13 cellular contexts compared by ENCODE assay signal in the genomic region with DNA sequence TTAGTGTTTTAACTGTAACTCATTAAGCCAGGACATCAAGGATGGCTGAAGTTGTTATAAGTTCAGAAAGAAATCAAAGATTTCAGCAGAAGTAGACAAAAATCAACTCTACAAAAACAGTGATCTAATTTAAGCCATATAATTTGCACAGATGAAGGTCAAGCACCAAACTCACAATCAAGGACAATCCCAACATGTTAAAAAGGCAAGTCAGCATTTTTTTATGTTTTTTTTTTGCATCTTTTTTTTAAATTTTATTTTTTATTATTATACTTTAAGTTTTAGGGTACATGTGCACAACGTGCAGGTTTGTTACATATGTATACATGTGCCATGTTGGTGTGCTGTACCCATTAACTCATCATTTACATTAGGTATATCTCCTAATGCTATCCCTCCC. TPM values are rescaled to one million over a fixed set of nuclear protein-coding genes. Genes with fewer than 3 reads are reported as not detected.
DNase-seq lines count a peak whose midpoint lies in the region; ATAC-seq, FAIRE-seq and TF ChIP-seq lines count a peak whose summit lies in the region.
"Not testable (repeated sequence)": the region's sequence is repeated elsewhere in the genome, so short reads cannot be mapped to it uniquely, and the experiment has no call there.
"Had no signal": no experiment of that assay in that cellular context is flagged by ENCODE, and none has a peak within 500 bp of the region (broad histone marks: within the 10 kb centered on the region; RNA-seq: fewer than 3 reads in every experiment).

No MANE protein-coding gene starts in this region.

- RAD21 ChIA-PET in HCT116 (lab: Charles Lee; ENCODE audit: low non-redundant PET in 1 of 2, low total read pairs in 2 of 2, uncharacterized antibody in 2 of 2, unreplicated experiment in 2 of 2): not testable (repeated sequence)

- not testable (repeated sequence) for TF ChIP-seq POLR2A in A549 (IDR thresholded peaks at IDR 0.05; ENCODE audit: low read length); HCT116 (IDR thresholded peaks at IDR 0.05; ENCODE audit: borderline replicate concordance, extremely low read depth, insufficient read depth, insufficient read length); K562 (conservative IDR thresholded peaks at IDR 0.05); HepG2 (IDR thresholded peaks at IDR 0.05; ENCODE audit: insufficient read depth in 1 of 2, low read depth in 2 of 2, low read length in 2 of 2)

- POLR2A ChIA-PET in A549 (lab: Yijun Ruan, JAX); HCT116 (lab: Charles Lee); K562 (lab: Yijun Ruan, JAX); HepG2 (lab: Yijun Ruan, JAX): not testable (repeated sequence)

- CTCF ChIA-PET in A549 (lab: Yijun Ruan, JAX) (interaction anchor here (1.1 to 1.4 kb wide), 2 partner anchors 10 to 118 kb away, joined by 3 to 9 read pairs; no protein-coding TSS in a partner anchor), HCT116 (lab: Charles Lee) (interaction anchor here (1.6 kb wide), 1 partner anchor 10 kb away, joined by 7 read pairs; no protein-coding TSS in a partner anchor)
- CTCF ChIA-PET in K562 (lab: Yijun Ruan, JAX; ENCODE audit: low intra/inter-chr PET ratio); HepG2 (lab: Yijun Ruan, JAX; ENCODE audit: low intra/inter-chr PET ratio, low total read pairs): not testable (repeated sequence)

- TF ChIP-seq EP300 in A549 (IDR thresholded peaks at IDR 0.05); K562 (IDR thresholded peaks at IDR 0.05; ENCODE audit: low read length); HepG2 (IDR thresholded peaks at IDR 0.05; ENCODE audit: low read depth in 2 of 2, low read length in 2 of 2); HepG2 (CRISPR knock-in tag; IDR thresholded peaks at IDR 0.05; ENCODE audit: borderline replicate concordance): not testable (repeated sequence)

- FAIRE-seq in A549 (lab: Jason Lieb, UNC); K562 (lab: Jason Lieb, UNC); HepG2 (lab: Jason Lieb, UNC): not testable (repeated sequence)

- H3K4me1 ChIP-seq in A549: peaks cover 17% of the 10 kb centered on the region
- peaks cover 11 to 32% of the 10 kb centered on the region in 2 experiments for H3K4me1 ChIP-seq in HCT116 (ENCODE audit: control insufficient read depth in 1 of 2, insufficient read depth in 2 of 2, low read length in 2 of 2)
- peaks cover 23 to 29% of the 10 kb centered on the region in 2 experiments for H3K4me1 ChIP-seq in K562 (replicated peaks in 1 of 2; ENCODE audit: control insufficient read depth in 2 of 2, insufficient read depth in 2 of 2, low read length in 2 of 2)
- H3K4me1 ChIP-seq in HepG2 (ENCODE audit: insufficient read depth, low read length): peaks cover 15% of the 10 kb centered on the region

- not testable (repeated sequence) for DNase-seq in A549 (ENCODE audit: low read depth in 1 of 2, low spot score in 1 of 2); HCT116 (ENCODE audit: low read depth, low spot score); K562 (ENCODE audit: extremely low read depth in 1 of 4, low spot score in 3 of 4); HepG2 (ENCODE audit: low spot score)

- TF ChIP-seq RAD21 in A549 (conservative IDR thresholded peaks at IDR 0.05 in 1 of 2, IDR thresholded peaks at IDR 0.05 in 1 of 2); HCT116 (IDR thresholded peaks at IDR 0.05; ENCODE audit: low read depth); K562 (CRISPR knock-in tag; conservative IDR thresholded peaks at IDR 0.05 in 1 of 2, IDR thresholded peaks at IDR 0.05 in 1 of 2); HepG2 (CRISPR knock-in tag; IDR thresholded peaks at IDR 0.05): not testable (repeated sequence)

- H2AFZ ChIP-seq in HCT116 (ENCODE audit: low read depth, low read length, poor library complexity, severe bottlenecking): peak overlapping the region; percentile 50
- H2AFZ ChIP-seq in K562 (ENCODE audit: low read depth, low read length); HepG2 (ENCODE audit: low read length): not testable (repeated sequence)

- not testable (repeated sequence) for H3K36me3 ChIP-seq in HCT116 (ENCODE audit: control insufficient read depth in 1 of 2, insufficient read depth in 2 of 2, low read length in 2 of 2); K562 (ENCODE audit: control insufficient read depth, insufficient read depth, low read length); HepG2 (replicated peaks in 1 of 2; ENCODE audit: control insufficient read depth in 1 of 2, insufficient read depth in 2 of 2, low read length in 2 of 2)

- in situ Hi-C loops in K562 (cut with MboI); HepG2 (cut with HindIII; ENCODE audit: extremely low pct_ligation_motif_present, low pct_unique_long_range_greater_than_20kb): not testable (repeated sequence)

- intact Hi-C loops in HCT116 (cut with micrococcal nuclease); K562 (cut with micrococcal nuclease); HepG2 (cut with micrococcal nuclease; ENCODE audit: unreplicated experiment): not testable (repeated sequence)

- not testable (repeated sequence) for H3K9ac ChIP-seq in HCT116 (ENCODE audit: low read length); K562 (ENCODE audit: insufficient read depth in 1 of 2, low read depth in 2 of 2, low read length in 2 of 2); HepG2 (ENCODE audit: insufficient read depth, low read depth, low read length)

- not testable (repeated sequence) for BruUV-seq in HCT116 (replicated peaks; lab: Mats Ljungman, UMichigan); K562 (replicated peaks; lab: Mats Ljungman, UMichigan); HepG2 (replicated peaks; lab: Mats Ljungman, UMichigan)

- H3K9me1 ChIP-seq in K562 (ENCODE audit: control insufficient read depth, insufficient read depth, low read length): not testable (repeated sequence)

- not testable (repeated sequence) for H3K79me2 ChIP-seq in HCT116 (ENCODE audit: insufficient read depth, low read length); K562 (ENCODE audit: control insufficient read depth, insufficient read depth, low read length); HepG2 (ENCODE audit: insufficient read depth, low read length)

- H3K27ac ChIP-seq in A549; HCT116 (ENCODE audit: low read depth, low read length); K562 (ENCODE audit: extremely low read depth, low read depth, low read length); HepG2 (ENCODE audit: extremely low read length, insufficient read depth, low read length): not testable (repeated sequence)

- not testable (repeated sequence) for H3K4me2 ChIP-seq in A549; HCT116 (ENCODE audit: low read length); K562 (ENCODE audit: insufficient read depth, low read length); HepG2 (ENCODE audit: low read depth, low read length)

- not testable (repeated sequence) for H3K9me3 ChIP-seq in A549; HCT116 (ENCODE audit: control insufficient read depth in 1 of 2, insufficient read depth in 1 of 2, low read depth in 1 of 2, low read length in 2 of 2); K562 (replicated peaks; ENCODE audit: control insufficient read depth, insufficient read depth, low read depth, low read length); HepG2 (ENCODE audit: low read length)

- not testable (repeated sequence) for H3K9me2 ChIP-seq in HCT116 (ENCODE audit: insufficient read depth)

- not testable (repeated sequence) for ATAC-seq in A549, HCT116, K562, HepG2

- H3K27me3 ChIP-seq in HCT116 (ENCODE audit: insufficient read depth, low read length); K562 (ENCODE audit: control insufficient read depth in 2 of 2, insufficient read depth in 2 of 2, low read length in 2 of 2): not testable (repeated sequence)
- H3K27me3 ChIP-seq in HepG2 (ENCODE audit: control insufficient read depth in 1 of 2, insufficient read depth in 2 of 2, low read length in 2 of 2): peaks cover 0 to 32% of the 10 kb centered on the region in 2 experiments

- not testable (repeated sequence) for TF ChIP-seq CTCF in A549 (IDR thresholded peaks at IDR 0.05); HCT116 (IDR thresholded peaks at IDR 0.05 in 2 of 3, conservative IDR thresholded peaks at IDR 0.05 in 1 of 3; ENCODE audit: borderline replicate concordance in 1 of 3, insufficient read depth in 1 of 3, low read depth in 2 of 3, low read length in 2 of 3); K562 (IDR thresholded peaks at IDR 0.05 in 2 of 3, conservative IDR thresholded peaks at IDR 0.05 in 1 of 3; ENCODE audit: insufficient read depth in 2 of 3, low read depth in 1 of 3, low read length in 3 of 3); HepG2 (CRISPR knock-in tag; IDR thresholded peaks at IDR 0.05)

- not testable (repeated sequence) for H3K4me3 ChIP-seq in A549; HCT116 (replicated peaks in 1 of 2; ENCODE audit: low read depth in 1 of 2, low read length in 2 of 2); K562; HepG2 (replicated peaks in 1 of 3; ENCODE audit: insufficient read depth in 1 of 3, low read depth in 2 of 3, low read length in 3 of 3)

- H4K20me1 ChIP-seq in HCT116 (ENCODE audit: insufficient read depth); K562 (replicated peaks; ENCODE audit: control insufficient read depth, insufficient read depth, low read length); HepG2 (ENCODE audit: insufficient read depth, low read length): not testable (repeated sequence)

- 84% methylated on average over 1 of the region's 1 CpG for WGBS in A549 (ENCODE audit: missing lambda C conversion rate)
- WGBS in K562 (ENCODE audit: insufficient coverage, low coverage, missing lambda C conversion rate): no CpG with 5 or more reads among the region's 1 CpG
- WGBS in HepG2 (ENCODE audit: low lambda C conversion rate): 23% methylated on average over 1 of the region's 1 CpG

RNA-seq across cellular contexts. Expression of gene NT5DC4, which starts 4.7 kb away (rescaled TPM):
- polyA plus RNA-seq in A549 (2011; rRNA removed): not detected in 2 replicates
- polyA plus RNA-seq in A549 (2012; cell fraction: cytosol; rRNA removed): not detected in 2 replicates
- polyA plus RNA-seq in A549 (2012; cell fraction: nucleus; rRNA removed): 0.01 TPM in 1 of 2 replicates, not detected in the other
- polyA plus RNA-seq in A549 (2017; fragmentation: RNase III; extraction: RNeasy Plus Mini Kit Qiagen cat#74134 plus additional on column Dnase treatment): not detected in 3 replicates
- not detected in 2 replicates for polyA minus RNA-seq in A549 (2011; rRNA and poly(A)+ RNA removed)
- total RNA-seq in HCT116 (2021; ENCODE audit: unreplicated experiment): 0.22 TPM
- 0.10 and 0.21 TPM in 2 replicates for polyA plus RNA-seq in HCT116 (2012)
- 26.6 and 60.2 TPM in 2 replicates for total RNA-seq in K562 (2011; cell fraction: chromatin; rRNA removed; ENCODE audit: low replicate concordance)
- total RNA-seq in K562 (2011; cell fraction: nucleolus; rRNA removed): 32.0 and 34.7 TPM in 2 replicates
- total RNA-seq in K562 (2011; cell fraction: nucleoplasm; rRNA removed): 22.7 and 29.8 TPM in 2 replicates
- 0.94 and 1.0 TPM in 2 replicates for total RNA-seq in K562 (2014; rRNA removed)
- 0.44 and 2.3 TPM in 2 replicates for total RNA-seq in K562 (2014; rRNA removed; fragmentation: Illumina TruSeq; extraction: Trizol)
- 0.45 and 0.65 TPM in 2 replicates for total RNA-seq in K562 (2015; rRNA removed; fragmentation: Illumina TruSeq; extraction: Trizol)
- total RNA-seq in K562 (2021): 4.7 and 6.8 TPM in 2 replicates
- polyA plus RNA-seq in K562 (2011; rRNA removed): 3.4 and 6.9 TPM in 2 replicates
- 0.65 and 1.6 TPM in 2 replicates for polyA plus RNA-seq in K562 (2011; cell fraction: cytosol; rRNA removed)
- polyA plus RNA-seq in K562 (2011; cell fraction: nucleus; rRNA removed): 39.8 and 97.5 TPM in 2 replicates
- 1.3 and 9.4 TPM in 2 replicates for polyA plus RNA-seq in K562 (2012)
- polyA plus RNA-seq in K562 (2014; fragmentation: Illumina TruSeq; extraction: Trizol): 0.56 and 1.8 TPM in 2 replicates
- 1 to 10 TPM; 2.5 to 2.8 TPM for polyA plus RNA-seq in K562 (2014; fragmentation: Nextera tagmentation; extraction: Ambion mirVana)
- polyA plus RNA-seq in K562 (2014; rRNA removed): 1.6 and 5.0 TPM in 2 replicates
- polyA minus RNA-seq in K562 (2011; rRNA and poly(A)+ RNA removed): 0.36 and 2.7 TPM in 2 replicates
- 8.7 TPM in 1 of 2 replicates, not detected in the other for polyA minus RNA-seq in K562 (2011; cell fraction: cytosol; rRNA and poly(A)+ RNA removed)
- 6.9 and 15.8 TPM in 2 replicates for polyA minus RNA-seq in K562 (2011; cell fraction: nucleus; rRNA and poly(A)+ RNA removed)
- total RNA-seq in HepG2 (2016; rRNA removed; fragmentation: Illumina TruSeq; extraction: Trizol): 2.4 and 4.2 TPM in 2 replicates
- 0.30 and 0.35 TPM in 2 replicates for total RNA-seq in HepG2 (2016; cell fraction: cytosol; rRNA removed; fragmentation: Illumina TruSeq; extraction: Trizol; ENCODE audit: low read depth)
- 0.24 and 3.4 TPM in 2 replicates for total RNA-seq in HepG2 (2016; cell fraction: insoluble cytoplasmic fraction; rRNA removed; fragmentation: Illumina TruSeq; extraction: Trizol)
- 2.8 and 6.4 TPM in 2 replicates for total RNA-seq in HepG2 (2016; cell fraction: membrane; rRNA removed; fragmentation: Illumina TruSeq; extraction: Trizol)
- 2.9 and 7.5 TPM in 2 replicates for total RNA-seq in HepG2 (2016; cell fraction: nucleus; rRNA removed; fragmentation: Illumina TruSeq; extraction: Trizol)
- polyA plus RNA-seq in HepG2 (2011; rRNA removed): 0.04 and 0.07 TPM in 2 replicates
- not detected in 2 replicates for polyA plus RNA-seq in HepG2 (2011; cell fraction: cytosol; rRNA removed)
- polyA plus RNA-seq in HepG2 (2011; cell fraction: nucleus; rRNA removed): 0.14 TPM in 2 replicates
- 0.30 TPM in 1 of 2 replicates, not detected in the other for polyA plus RNA-seq in HepG2 (2012)
- 0.94 and 5.4 TPM in 2 replicates for polyA plus RNA-seq in HepG2 (2016; cell fraction: cytosol; fragmentation: Illumina TruSeq; extraction: Trizol; ENCODE audit: low read depth)
- polyA plus RNA-seq in HepG2 (2016; cell fraction: insoluble cytoplasmic fraction; fragmentation: Illumina TruSeq; extraction: Trizol; ENCODE audit: low read depth): 0.35 and 2.3 TPM in 2 replicates
- polyA plus RNA-seq in HepG2 (2016; cell fraction: membrane; fragmentation: Illumina TruSeq; extraction: Trizol; ENCODE audit: low read depth): 0.14 and 0.24 TPM in 2 replicates
- 0.69 and 1.0 TPM in 2 replicates for polyA plus RNA-seq in HepG2 (2016; cell fraction: nucleus; fragmentation: Illumina TruSeq; extraction: Trizol; ENCODE audit: insufficient read depth, low read depth)
- polyA minus RNA-seq in HepG2 (2011; rRNA and poly(A)+ RNA removed; ENCODE audit: low replicate concordance): not detected in 2 replicates
- not detected in 2 replicates for polyA minus RNA-seq in HepG2 (2011; cell fraction: cytosol; rRNA and poly(A)+ RNA removed)
- polyA minus RNA-seq in HepG2 (2011; cell fraction: nucleus; rRNA and poly(A)+ RNA removed): 1.7 TPM in 1 of 2 replicates, not detected in the other
- total RNA-seq: A172; A673; CD4-positive, alpha-beta memory T cell; CD4-positive, CD25-positive, alpha-beta regulatory T cell; CD8-positive, alpha-beta memory T cell; Daoy; G401 had no signal
- polyA plus RNA-seq: AG04450; CD14-positive monocyte; CD4-positive, alpha-beta memory T cell; CD4-positive, CD25-positive, alpha-beta regulatory T cell; CD8-positive, alpha-beta memory T cell had no signal

RNA-seq across cellular contexts. Expression of gene CKAP2L, which starts 48.3 kb away (rescaled TPM):
- polyA plus RNA-seq in A549 (2011; rRNA removed): 11.3 and 14.0 TPM in 2 replicates
- polyA plus RNA-seq in A549 (2012; cell fraction: cytosol; rRNA removed): 4.3 and 4.4 TPM in 2 replicates
- 1.8 and 2.1 TPM in 2 replicates for polyA plus RNA-seq in A549 (2012; cell fraction: nucleus; rRNA removed)
- 14.0 to 17.1 TPM (median 15.9 TPM) in 3 replicates for polyA plus RNA-seq in A549 (2017; fragmentation: RNase III; extraction: RNeasy Plus Mini Kit Qiagen cat#74134 plus additional on column Dnase treatment)
- 3.9 and 7.9 TPM in 2 replicates for polyA minus RNA-seq in A549 (2011; rRNA and poly(A)+ RNA removed)
- 27.5 TPM for total RNA-seq in HCT116 (2021; ENCODE audit: unreplicated experiment)
- 8.5 and 13.5 TPM in 2 replicates for polyA plus RNA-seq in HCT116 (2012)
- 12.0 and 31.2 TPM in 2 replicates for total RNA-seq in K562 (2011; cell fraction: chromatin; rRNA removed; ENCODE audit: low replicate concordance)
- 9.5 and 10.3 TPM in 2 replicates for total RNA-seq in K562 (2011; cell fraction: nucleolus; rRNA removed)
- 20.5 and 28.5 TPM in 2 replicates for total RNA-seq in K562 (2011; cell fraction: nucleoplasm; rRNA removed)
- 10.4 and 12.3 TPM in 2 replicates for total RNA-seq in K562 (2014; rRNA removed)
- total RNA-seq in K562 (2014; rRNA removed; fragmentation: Illumina TruSeq; extraction: Trizol): 14.2 and 16.9 TPM in 2 replicates
- 11.5 and 12.1 TPM in 2 replicates for total RNA-seq in K562 (2015; rRNA removed; fragmentation: Illumina TruSeq; extraction: Trizol)
- 17.6 and 18.6 TPM in 2 replicates for total RNA-seq in K562 (2021)
- 15.8 and 18.5 TPM in 2 replicates for polyA plus RNA-seq in K562 (2011; rRNA removed)
- polyA plus RNA-seq in K562 (2011; cell fraction: cytosol; rRNA removed): 2.9 and 6.0 TPM in 2 replicates
- polyA plus RNA-seq in K562 (2011; cell fraction: nucleus; rRNA removed): 7.2 and 9.8 TPM in 2 replicates
- polyA plus RNA-seq in K562 (2012): 12.2 and 19.9 TPM in 2 replicates
- 20.3 and 21.9 TPM in 2 replicates for polyA plus RNA-seq in K562 (2014; fragmentation: Illumina TruSeq; extraction: Trizol)
- 10 to 100 TPM; 14.1 to 14.9 TPM for polyA plus RNA-seq in K562 (2014; fragmentation: Nextera tagmentation; extraction: Ambion mirVana)
- polyA plus RNA-seq in K562 (2014; rRNA removed): 10.9 and 13.2 TPM in 2 replicates
- 21.9 and 31.4 TPM in 2 replicates for polyA minus RNA-seq in K562 (2011; rRNA and poly(A)+ RNA removed)
- 4.9 and 6.4 TPM in 2 replicates for polyA minus RNA-seq in K562 (2011; cell fraction: cytosol; rRNA and poly(A)+ RNA removed)
- 12.3 and 21.2 TPM in 2 replicates for polyA minus RNA-seq in K562 (2011; cell fraction: nucleus; rRNA and poly(A)+ RNA removed)
- total RNA-seq in HepG2 (2016; rRNA removed; fragmentation: Illumina TruSeq; extraction: Trizol): 9.5 and 21.5 TPM in 2 replicates
- total RNA-seq in HepG2 (2016; cell fraction: cytosol; rRNA removed; fragmentation: Illumina TruSeq; extraction: Trizol; ENCODE audit: low read depth): 1.4 and 1.7 TPM in 2 replicates
- total RNA-seq in HepG2 (2016; cell fraction: insoluble cytoplasmic fraction; rRNA removed; fragmentation: Illumina TruSeq; extraction: Trizol): 10.3 and 20.5 TPM in 2 replicates
- 5.6 and 6.5 TPM in 2 replicates for total RNA-seq in HepG2 (2016; cell fraction: membrane; rRNA removed; fragmentation: Illumina TruSeq; extraction: Trizol)
- total RNA-seq in HepG2 (2016; cell fraction: nucleus; rRNA removed; fragmentation: Illumina TruSeq; extraction: Trizol): 13.3 and 18.2 TPM in 2 replicates
- 3.9 and 7.1 TPM in 2 replicates for polyA plus RNA-seq in HepG2 (2011; rRNA removed)
- 3.0 and 3.4 TPM in 2 replicates for polyA plus RNA-seq in HepG2 (2011; cell fraction: cytosol; rRNA removed)
- 2.3 and 2.6 TPM in 2 replicates for polyA plus RNA-seq in HepG2 (2011; cell fraction: nucleus; rRNA removed)
- 5.5 and 10.6 TPM in 2 replicates for polyA plus RNA-seq in HepG2 (2012)
- 0.46 and 0.79 TPM in 2 replicates for polyA plus RNA-seq in HepG2 (2016; cell fraction: cytosol; fragmentation: Illumina TruSeq; extraction: Trizol; ENCODE audit: low read depth)
- polyA plus RNA-seq in HepG2 (2016; cell fraction: insoluble cytoplasmic fraction; fragmentation: Illumina TruSeq; extraction: Trizol; ENCODE audit: low read depth): 15.6 and 16.8 TPM in 2 replicates
- polyA plus RNA-seq in HepG2 (2016; cell fraction: membrane; fragmentation: Illumina TruSeq; extraction: Trizol; ENCODE audit: low read depth): 2.4 and 2.7 TPM in 2 replicates
- polyA plus RNA-seq in HepG2 (2016; cell fraction: nucleus; fragmentation: Illumina TruSeq; extraction: Trizol; ENCODE audit: insufficient read depth, low read depth): 10.7 and 13.0 TPM in 2 replicates
- 6.2 and 8.6 TPM in 2 replicates for polyA minus RNA-seq in HepG2 (2011; rRNA and poly(A)+ RNA removed; ENCODE audit: low replicate concordance)
- 5.6 and 8.0 TPM in 2 replicates for polyA minus RNA-seq in HepG2 (2011; cell fraction: cytosol; rRNA and poly(A)+ RNA removed)
- polyA minus RNA-seq in HepG2 (2011; cell fraction: nucleus; rRNA and poly(A)+ RNA removed): 13.3 and 20.0 TPM in 2 replicates
- polyA plus RNA-seq: CD8-positive, alpha-beta memory T cell had no signal
